Comparison of ENCODE assay signal across 29 cellular contexts in genomic region chr10:3413937-3414710, GRCh38.
"Had no signal": no experiment of that assay in that cellular context is flagged by ENCODE, and none has a peak within 500 bp of the region (broad histone marks: within the 10 kb centered on the region; RNA-seq: fewer than 3 reads in every experiment).

No MANE protein-coding gene starts in this region.

- H3K27me3 Mint-ChIP-seq: activated B cell treated with CpG ODN at 0.5 μM for 24 hours; activated T-cell treated with anti-CD3 and anti-CD28 coated beads, Interleukin-2, amount 50 U/mL, for 24 hours; brain had no signal

- H3K4me3 Mint-ChIP-seq: activated B cell treated with CpG ODN at 0.5 μM for 24 hours; activated CD4-positive, alpha-beta T cell treated with anti-CD3 and anti-CD28 coated beads, Interleukin-2, amount 10 ng/mL, durations not matched to agents 24 days and 14 days; activated CD8-positive, alpha-beta memory T cell treated with anti-CD3 and anti-CD28 coated beads, Interleukin-2, amount 10 ng/mL, durations not matched to agents 7 days and 5 days; activated naive CD8-positive, alpha-beta T cell treated with anti-CD3 and anti-CD28 coated beads, Interleukin-2, amount 50 U/mL, for 24 hours; activated T-cell treated with anti-CD3 and anti-CD28 coated beads, Interleukin-2, amount 50 U/mL, for 24 hours; activated T-helper 1 cell treated with anti-CD3 and anti-CD28 coated beads, Interleukin-12 subunit alpha, Interleukin-12 subunit beta, Interleukin-2, Interleukin-4 antibody, amounts not matched to agents 30 ng/mL and 10 ng/mL and 1 ng/mL, durations not matched to agents 14 hours and 24 hours and 36 hours; brain; T-helper 1 cell treated with Interleukin-12 subunit alpha and Interleukin-12 subunit beta and Interleukin-4 antibody, amounts not matched to agents 30 μg/mL and 1 μg/mL, for 36 hours had no signal

- H3K4me1 Mint-ChIP-seq: activated B cell treated with CpG ODN at 0.5 μM for 24 hours; activated CD8-positive, alpha-beta memory T cell treated with anti-CD3 and anti-CD28 coated beads, Interleukin-2, amount 10 ng/mL, durations not matched to agents 7 days and 5 days; activated naive CD8-positive, alpha-beta T cell treated with anti-CD3 and anti-CD28 coated beads, Interleukin-2, amount 50 U/mL, for 24 hours had no signal

- DNase-seq: activated B cell treated with CpG ODN at 0.5 μM for 24 hours; activated CD4-positive, alpha-beta T cell treated with anti-CD3 and anti-CD28 coated beads for 1 hour; activated CD4-positive, alpha-beta T cell treated with anti-CD3 and anti-CD28 coated beads, Interleukin-2, amount 10 ng/mL, durations not matched to agents 24 days and 14 days; activated CD4-positive, alpha-beta T cell treated with anti-CD3 and anti-CD28 coated beads, Interleukin-2, amount 50 U/mL, for 48 hours; activated CD8-positive, alpha-beta memory T cell treated with anti-CD3 and anti-CD28 coated beads, Interleukin-2, amount 10 ng/mL, durations not matched to agents 7 days and 5 days; activated effector memory CD4-positive, alpha-beta T cell treated with anti-CD3 and anti-CD28 coated beads, Interleukin-2, amount 50 U/mL, for 16 hours; activated naive CD4-positive, alpha-beta T cell treated with Interleukin-2 at 50 U/mL for 16 hours; activated naive CD8-positive, alpha-beta T cell treated with anti-CD3 and anti-CD28 coated beads, Interleukin-2, amount 50 U/mL, for 24 hours; activated T-cell treated with anti-CD3 and anti-CD28 coated beads, Interleukin-2, amount 50 U/mL, for 24 hours; amniotic stem cell; NCI-H1092; NCI-H1417; NCI-H1694; NCI-H2029; NCI-H2107; NCI-H2171 treated with DMSO at 0.1 percent for 48 hours; NCI-H226; NCI-H510A; NCI-H69; NK-92 treated with Interleukin-12 subunit alpha and Interleukin-12 subunit beta, amount 100 ng/mL, for 24 hours; OCI-M1; SHP77 treated with DMSO at 0.1 percent for 48 hours had no signal

- H3K36me3 Mint-ChIP-seq: activated CD8-positive, alpha-beta memory T cell treated with anti-CD3 and anti-CD28 coated beads, Interleukin-2, amount 10 ng/mL, durations not matched to agents 7 days and 5 days; brain had no signal

- H3K4me2 ChIP-seq: KMS-11 had no signal

- H3K9ac ChIP-seq: KMS-11 had no signal

- ATAC-seq: activated CD8-positive, alpha-beta memory T cell treated with anti-CD3 and anti-CD28 coated beads, Interleukin-2, amount 10 ng/mL, durations not matched to agents 7 days and 5 days; activated naive CD4-positive, alpha-beta T cell treated with anti-CD3 and anti-CD28 coated beads, Interleukin-2, amount 50 U/mL, for 72 hours; activated naive CD8-positive, alpha-beta T cell treated with anti-CD3 and anti-CD28 coated beads, Interleukin-2, amount 50 U/mL, for 24 hours; Panc1 had no signal

- H3K27ac Mint-ChIP-seq: activated B cell treated with CpG ODN at 0.5 μM for 24 hours; activated CD4-positive, alpha-beta T cell treated with anti-CD3 and anti-CD28 coated beads, Interleukin-2, amount 10 ng/mL, durations not matched to agents 24 days and 14 days; activated CD8-positive, alpha-beta memory T cell treated with anti-CD3 and anti-CD28 coated beads, Interleukin-2, amount 10 ng/mL, durations not matched to agents 7 days and 5 days; activated naive CD4-positive, alpha-beta T cell treated with anti-CD3 and anti-CD28 coated beads, Interleukin-2, amount 50 U/mL, for 72 hours; activated naive CD8-positive, alpha-beta T cell treated with anti-CD3 and anti-CD28 coated beads, Interleukin-2, amount 50 U/mL, for 24 hours; activated T-cell treated with anti-CD3 and anti-CD28 coated beads, Interleukin-2, amount 50 U/mL, for 24 hours; activated T-helper 1 cell treated with anti-CD3 and anti-CD28 coated beads, Interleukin-12 subunit alpha, Interleukin-12 subunit beta, Interleukin-2, Interleukin-4 antibody, amounts not matched to agents 30 ng/mL and 10 ng/mL and 1 ng/mL, durations not matched to agents 14 hours and 24 hours and 36 hours; T-helper 1 cell treated with Interleukin-12 subunit alpha and Interleukin-12 subunit beta and Interleukin-4 antibody, amounts not matched to agents 30 μg/mL and 1 μg/mL, for 36 hours had no signal

- H3K27ac ChIP-seq: KMS-11, RWPE1 had no signal
